ENCODE assay signal across 8 cellular contexts in genomic region chr4:37976991-37977470, GRCh38. TPM values are rescaled to one million over a fixed set of nuclear protein-coding genes. Genes with fewer than 3 reads are reported as not detected.
DNase-seq lines count a peak whose midpoint lies in the region; ATAC-seq, FAIRE-seq and TF ChIP-seq lines count a peak whose summit lies in the region.

No MANE protein-coding gene starts in this region.

- TF ChIP-seq CTCF in body of pancreas (IDR thresholded peaks at IDR 0.05), result no peak

- TF ChIP-seq POLR2A in GM12892 (IDR thresholded peaks at IDR 0.05; ENCODE audit: low read depth, low read length) (no peak), body of pancreas (IDR thresholded peaks at IDR 0.05) (peak in 2 of 3 donors; percentile 12 to 19)

- H3K27me3 ChIP-seq in body of pancreas, result no peaks in the 10 kb centered on the region
- no peaks in the 10 kb centered on the region for H3K27me3 ChIP-seq in iPS-18a (ENCODE audit: control insufficient read depth, insufficient read depth, low read length)

- no peaks in the 10 kb centered on the region for H3K9me3 ChIP-seq in body of pancreas
- no peaks in the 10 kb centered on the region for H3K9me3 ChIP-seq in iPS-18a (ENCODE audit: control insufficient read depth, low read depth, low read length)

- H3K36me3 ChIP-seq in body of pancreas (replicated peaks in 1 of 2; ENCODE audit: insufficient read depth in 1 of 2, low read depth in 2 of 2), result no peaks in the 10 kb centered on the region
- H3K36me3 ChIP-seq in iPS-18a (ENCODE audit: control insufficient read depth, low read depth, low read length), result no peaks in the 10 kb centered on the region

- FAIRE-seq in GM12892 (lab: Jason Lieb, UNC), result no peak

- H3K27ac ChIP-seq in body of pancreas (peak overlapping the region; percentile 82 to 89 (median 85)), iPS-18a (ENCODE audit: low read length) (peak overlapping the region; percentile 14), skin epidermis (peak overlapping the region; percentile 65 to 96 (median 87))

- peak; percentile 77 for DNase-seq in GM12892 (ENCODE audit: insufficient read length)
- DNase-seq in NCI-H1092 treated with DMSO at 0.1 percent for 48 hours (lab: John Stamatoyannopoulos, UW), result peak; percentile 41
- DNase-seq in UCSD-AML1 (lab: John Stamatoyannopoulos, UW; ENCODE audit: unreplicated experiment), result peak; percentile 84
- DNase-seq in body of pancreas, result peak; percentile 73 to 83 (median 80)
- no peak for DNase-seq in DMS153 (lab: John Stamatoyannopoulos, UW)

- 1 to 12% methylated on average over 3 to 21 of the region's 50 CpGs for WGBS in body of pancreas, 2 donors

- H3K4me1 ChIP-seq in body of pancreas (peaks cover 38% of the 10 kb centered on the region), iPS-18a (ENCODE audit: control insufficient read depth, low read depth, low read length) (peaks cover 27% of the 10 kb centered on the region)

- H3K4me3 ChIP-seq in body of pancreas (peak overlapping the region; percentile 28 to 62), iPS-18a (ENCODE audit: low read length) (peak overlapping the region; percentile 73), skin epidermis (peak overlapping the region; percentile 60 to 95 (median 70))

- ATAC-seq in HG02610 (IDR thresholded peaks at IDR 0.05; ENCODE audit: unreplicated experiment) (peak; percentile 75), body of pancreas (peak; percentile 89)

- intact Hi-C loops in body of pancreas (cut with DNase I), result no loop called here

- H3K9ac ChIP-seq in iPS-18a (ENCODE audit: low read length), result peak overlapping the region; percentile 69

RNA-seq across cellular contexts. Expression of gene PTTG2, which starts 16.8 kb away (rescaled TPM):
- not detected for polyA plus RNA-seq in GM12892 (2012; ENCODE audit: missing spikeins)
- total RNA-seq in body of pancreas, result 1 to 10 TPM; 1.3 to 9.2 TPM

Comparison
In these comparisons a context has a peak if more than half of its experiments do, and no peak if none do; other contexts are left out.
1. H3K27ac ChIP-seq: peak in every context shown above with its lines; median percentile 87 in skin epidermis; 85 in body of pancreas; 14 in iPS-18a.